Comparison of ENCODE assay signal across 8 cellular contexts in genomic region chr2:54570925-54571694, GRCh38.
DNase-seq lines count a peak whose midpoint lies in the region; ATAC-seq and TF ChIP-seq lines count a peak whose summit lies in the region.

No MANE protein-coding gene starts in this region.

- WGBS in lung, 2 donors = 3 to 5% methylated on average over 10 of the region's 10 CpGs
- WGBS in stomach, 5 donors = 7 to 16% (median 10%) methylated on average over 10 of the region's 10 CpGs

- TSS peak; percentile 40 for BruUV-seq in MCF 10A (replicated peaks; lab: Mats Ljungman, UMichigan)

- CTCF ChIA-PET in MCF 10A (lab: Yijun Ruan, JAX) = interaction anchor here (0.6 to 3.3 kb wide), 4 partner anchors 12 to 242 kb away, joined by 3 to 21 read pairs (median 6); no protein-coding TSS in a partner anchor

- H3K4me1 Mint-ChIP-seq in T-helper 1 cell treated with Interleukin-12 subunit alpha and Interleukin-12 subunit beta and Interleukin-4 antibody, amounts not matched to agents 30 μg/mL and 1 μg/mL, for 36 hours (ENCODE audit: low read depth) = peaks cover 73% of the 10 kb centered on the region
- peaks cover 68% of the 10 kb centered on the region for H3K4me1 Mint-ChIP-seq in MCF 10A (ENCODE audit: insufficient read depth, unreplicated experiment)

- DNase-seq in GDM1 (lab: John Stamatoyannopoulos, UW) = peak; percentile 90
- DNase-seq in HPDE6-E6E7 (ENCODE audit: extremely low spot score) = peak; percentile 49
- DNase-seq in MCF 10A (ENCODE audit: unreplicated experiment) = peak; percentile 87
- peak; percentile 62 for DNase-seq in lung (ENCODE audit: low spot score)
- DNase-seq in stomach = peak; percentile 64
- no peak for DNase-seq in inferior parietal cortex (ENCODE audit: extremely low spot score)

- peaks cover 11% of the 10 kb centered on the region for H3K36me3 Mint-ChIP-seq in T-helper 1 cell treated with Interleukin-12 subunit alpha and Interleukin-12 subunit beta and Interleukin-4 antibody, amounts not matched to agents 30 μg/mL and 1 μg/mL, for 36 hours (ENCODE audit: low read depth)
- H3K36me3 Mint-ChIP-seq in MCF 10A (ENCODE audit: insufficient read depth, unreplicated experiment) = peaks cover 6% of the 10 kb centered on the region

- H3K36me3 ChIP-seq in lung (ENCODE audit: control insufficient read depth in 2 of 2, insufficient read depth in 2 of 2, low read length in 2 of 2) (peaks cover 0 to 1% of the 10 kb centered on the region in 2 donors), stomach (no peaks in the 10 kb centered on the region)

- peak overlapping the region; percentile 85 for H3K4me3 Mint-ChIP-seq in T-helper 1 cell treated with Interleukin-12 subunit alpha and Interleukin-12 subunit beta and Interleukin-4 antibody, amounts not matched to agents 30 μg/mL and 1 μg/mL, for 36 hours
- H3K4me3 Mint-ChIP-seq in MCF 10A (ENCODE audit: unreplicated experiment) = peak overlapping the region; percentile 63

- TF ChIP-seq CTCF in MCF 10A (IDR thresholded peaks at IDR 0.05; ENCODE audit: unreplicated experiment) = no peak
- no peak for TF ChIP-seq CTCF in lung (IDR thresholded peaks at IDR 0.05; ENCODE audit: control extremely low read depth, extremely low read depth)
- TF ChIP-seq CTCF in stomach (IDR thresholded peaks at IDR 0.05) = no peak

- no peaks in the 10 kb centered on the region for H3K9me3 Mint-ChIP-seq in T-helper 1 cell treated with Interleukin-12 subunit alpha and Interleukin-12 subunit beta and Interleukin-4 antibody, amounts not matched to agents 30 μg/mL and 1 μg/mL, for 36 hours
- no peaks in the 10 kb centered on the region for H3K9me3 Mint-ChIP-seq in MCF 10A (ENCODE audit: unreplicated experiment)

- H3K27me3 Mint-ChIP-seq in T-helper 1 cell treated with Interleukin-12 subunit alpha and Interleukin-12 subunit beta and Interleukin-4 antibody, amounts not matched to agents 30 μg/mL and 1 μg/mL, for 36 hours (ENCODE audit: low read depth) = no peaks in the 10 kb centered on the region
- H3K27me3 Mint-ChIP-seq in MCF 10A (ENCODE audit: insufficient read depth, unreplicated experiment) = no peaks in the 10 kb centered on the region

- TF ChIP-seq POLR2A in stomach (IDR thresholded peaks at IDR 0.05) = no peak

- peak; percentile 47 for ATAC-seq in GM21423 (IDR thresholded peaks at IDR 0.05; ENCODE audit: unreplicated experiment)
- ATAC-seq in lung (ENCODE audit: insufficient read depth, low FRiP score) = peak; percentile 82

- H3K4me1 ChIP-seq in lung (ENCODE audit: control insufficient read depth in 2 of 2, insufficient read depth in 2 of 2, low read length in 2 of 2) (peaks cover 22 to 74% of the 10 kb centered on the region in 2 donors), stomach (peaks cover 85 to 99% (median 94%) of the 10 kb centered on the region in 4 donors)

- peak overlapping the region; percentile 87 for H3K27ac Mint-ChIP-seq in T-helper 1 cell treated with Interleukin-12 subunit alpha and Interleukin-12 subunit beta and Interleukin-4 antibody, amounts not matched to agents 30 μg/mL and 1 μg/mL, for 36 hours
- H3K27ac Mint-ChIP-seq in MCF 10A (ENCODE audit: low read depth, unreplicated experiment) = peak overlapping the region; percentile 94

- intact Hi-C loops in MCF 10A (cut with micrococcal nuclease) (loop anchor here (1.0 kb wide), 1 partner anchor 11 kb away; no protein-coding TSS in a partner anchor), stomach (cut with DNase I; ENCODE audit: low total_unique reads) (no loop called here)

- H3K4me3 ChIP-seq in lung = no peak overlapping the region
- H3K4me3 ChIP-seq in stomach = no peak overlapping the region

- H3K9me3 ChIP-seq in lung (ENCODE audit: control insufficient read depth in 2 of 2, insufficient read depth in 1 of 2, low read length in 1 of 2) (no peaks in the 10 kb centered on the region), stomach (no peaks in the 10 kb centered on the region)

- POLR2A ChIA-PET in MCF 10A (lab: Yijun Ruan, JAX) = interaction anchor here (0.7 to 14.1 kb wide), 15 partner anchors 9 to 602 kb away, joined by 3 to 427 read pairs (median 4); no protein-coding TSS in a partner anchor

- TF ChIP-seq EP300 in stomach (IDR thresholded peaks at IDR 0.05) = no peak

- H3K27ac ChIP-seq in lung (ENCODE audit: low read depth in 1 of 2, low read length in 1 of 2) (peak overlapping the region; percentile 80), stomach (peak overlapping the region; percentile 82 to 94 (median 86))

- H3K27me3 ChIP-seq in lung (ENCODE audit: control insufficient read depth, insufficient read depth) (no peaks in the 10 kb centered on the region), stomach (no peaks in the 10 kb centered on the region)
